18 cellular contexts compared by ENCODE assay signal in genomic region chr17:60745544-60745943, GRCh38.
DNase-seq lines count a peak whose midpoint lies in the region; FAIRE-seq and TF ChIP-seq lines count a peak whose summit lies in the region.
"Had no signal": no experiment of that assay in that cellular context is flagged by ENCODE, and none has a peak within 500 bp of the region (broad histone marks: within the 10 kb centered on the region; RNA-seq: fewer than 3 reads in every experiment).

No MANE protein-coding gene starts in this region.

- FAIRE-seq in H54 (lab: Jason Lieb, UNC): no peak

- H4K20me1 ChIP-seq in OCI-LY7 (ENCODE audit: insufficient read depth, low read length): no peaks in the 10 kb centered on the region

- H3K9me2 ChIP-seq in OCI-LY7 (ENCODE audit: insufficient read depth, low read length): no peaks in the 10 kb centered on the region; the same call in 1 of the 2 replicates

- H3K79me2 ChIP-seq in OCI-LY7 (ENCODE audit: insufficient read depth, low read depth, low read length): no peaks in the 10 kb centered on the region

- TF ChIP-seq CTCF in OCI-LY7 (conservative IDR thresholded peaks at IDR 0.05; ENCODE audit: low read length) (0 out of 2 replicates have a peak, but pooled peaks have one; percentile 16), epithelial cell of proximal tubule (conservative IDR thresholded peaks at IDR 0.05; ENCODE audit: low read depth, low read length) (peak; percentile 24)

- POLR2A ChIA-PET in OCI-LY7 (lab: Charles Lee): interaction anchor here (0.6 kb wide), 1 partner anchor 31 kb away, joined by 4 read pairs; no protein-coding TSS in a partner anchor

- H3K4me2 ChIP-seq in OCI-LY7 (ENCODE audit: low read length): no peak overlapping the region

- H3K4me3 ChIP-seq in OCI-LY7 (ENCODE audit: low read depth, low read length, poor library complexity, severe bottlenecking) (no peak overlapping the region), epithelial cell of proximal tubule (ENCODE audit: low read depth, low read length) (no peak overlapping the region)
- H3K4me3 ChIP-seq: cardiac muscle cell, vagina had no signal

- no peak overlapping the region for H2AFZ ChIP-seq in OCI-LY7 (ENCODE audit: low read length)

- intact Hi-C loops in OCI-LY7 (cut with micrococcal nuclease; ENCODE audit: unreplicated experiment): no loop called here

- H3K4me1 ChIP-seq in OCI-LY7 (ENCODE audit: insufficient read depth, low read length, poor library complexity, severe bottlenecking): no peaks in the 10 kb centered on the region
- H3K4me1 ChIP-seq: vagina had no signal

- CTCF ChIA-PET in OCI-LY7 (lab: Charles Lee; ENCODE audit: unreplicated experiment): no interaction called here

- TF ChIP-seq POLR2A in H54 (IDR thresholded peaks at IDR 0.05; ENCODE audit: low read depth, low read length): no peak

- no peaks in the 10 kb centered on the region for H3K36me3 ChIP-seq in OCI-LY7 (ENCODE audit: insufficient read depth, low read length)
- H3K36me3 ChIP-seq: cardiac muscle cell, vagina had no signal

- BruUV-seq in OCI-LY7 (replicated peaks; lab: Mats Ljungman, UMichigan): no TSS peak

- DNase-seq in SIG-M5 treated with dmso at 0.1 percent for 504 hours (lab: John Stamatoyannopoulos, UW; ENCODE audit: unreplicated experiment) (peak; percentile 90), SIG-M5 (lab: John Stamatoyannopoulos, UW) (no peak), OCI-LY7 (ENCODE audit: low spot score) (no peak), epithelial cell of proximal tubule (ENCODE audit: low read depth) (no peak), renal cortical epithelial cell (ENCODE audit: low read depth) (peak; percentile 2), NOMO-1 treated with dmso at 0.1 percent for 144 hours (lab: John Stamatoyannopoulos, UW; ENCODE audit: unreplicated experiment) (no peak), anterior cingulate cortex (lab: John Stamatoyannopoulos, UW) (no peak), H54 (ENCODE audit: insufficient read length, low spot score) (no peak)
- DNase-seq: ACHN; activated CD4-positive, alpha-beta memory T cell treated with anti-CD3 and anti-CD28 coated beads, Interleukin-2, amount 10 ng/mL, durations not matched to agents 7 days and 5 days; activated naive CD8-positive, alpha-beta T cell treated with anti-CD3 and anti-CD28 coated beads for 36 hours; activated T-cell treated with anti-CD3 and anti-CD28 coated beads, Interleukin-2, amount 50 U/mL, for 4 hours; HFFc6; NCI-H1930; NCI-H510A; stimulated activated CD4-positive, alpha-beta T cell treated with anti-CD3 and anti-CD28 coated beads, Interleukin-2, amount 100 ng/mL, for 24 hours had no signal

- H3K27ac ChIP-seq in OCI-LY7 (ENCODE audit: low read depth, low read length, poor library complexity, severe bottlenecking): no peak overlapping the region
- H3K27ac ChIP-seq: cardiac muscle cell, vagina had no signal

- H3K9me3 ChIP-seq in OCI-LY7 (ENCODE audit: low read length): no peaks in the 10 kb centered on the region
- H3K9me3 ChIP-seq: vagina had no signal

Comparison
In these comparisons a context has a peak if more than half of its experiments do, and no peak if none do; other contexts are left out.
1. DNase-seq: peak in SIG-M5 treated with dmso at 0.1 percent for 504 hours (single experiment) and renal cortical epithelial cell (single experiment); none in SIG-M5 (single experiment), OCI-LY7 (single experiment), epithelial cell of proximal tubule (single experiment), NOMO-1 treated with dmso at 0.1 percent for 144 hours (single experiment), anterior cingulate cortex (0 of 58) and H54 (single experiment).